20 cellular contexts compared by ENCODE assay signal in genomic region chr16:3650631-3651265, GRCh38. TPM values are rescaled to one million over a fixed set of nuclear protein-coding genes. Genes with fewer than 3 reads are reported as not detected.
DNase-seq lines count a peak whose midpoint lies in the region; ATAC-seq, FAIRE-seq and TF ChIP-seq lines count a peak whose summit lies in the region.
"Had no signal": no experiment of that assay in that cellular context is flagged by ENCODE, and none has a peak within 500 bp of the region (broad histone marks: within the 10 kb centered on the region; RNA-seq: fewer than 3 reads in every experiment).

No MANE protein-coding gene starts in this region.

- no peak overlapping the region for H3K9ac ChIP-seq in HepG2 (ENCODE audit: insufficient read depth, low read depth, low read length)
- H3K9ac ChIP-seq: GM23248 had no signal

- TF ChIP-seq RAD21 in HepG2 (CRISPR knock-in tag; IDR thresholded peaks at IDR 0.05): no peak

- H3K36me3 ChIP-seq in right lobe of liver (peaks cover 0 to 9% (median 0%) of the 10 kb centered on the region in 4 donors), HepG2 (replicated peaks in 1 of 2; ENCODE audit: control insufficient read depth in 1 of 2, insufficient read depth in 2 of 2, low read length in 2 of 2) (peaks cover 1 to 2% of the 10 kb centered on the region in 2 experiments; a peak in 2 of 5 replicates), bronchial epithelial cell (ENCODE audit: control insufficient read depth, insufficient read depth, low read length) (peaks cover 4% of the 10 kb centered on the region), brain microvascular endothelial cell (replicated peaks) (peaks cover 11% of the 10 kb centered on the region)

- H2AFZ ChIP-seq in HepG2 (ENCODE audit: low read length): no peak overlapping the region
- H2AFZ ChIP-seq: GM23248 had no signal

- H3K79me2 ChIP-seq in HepG2 (ENCODE audit: insufficient read depth, low read length): no peaks in the 10 kb centered on the region

- no peak for ATAC-seq in right lobe of liver
- ATAC-seq in HepG2: no peak
- ATAC-seq in foreskin keratinocyte: no peak
- ATAC-seq: activated naive CD4-positive, alpha-beta T cell treated with anti-CD3 and anti-CD28 coated beads, Interleukin-2, amount 50 U/mL, for 72 hours; CD8-positive, alpha-beta T cell; stimulated activated naive CD8-positive, alpha-beta T cell treated with anti-CD3 and anti-CD28 coated beads, Interleukin-15, amount 100 ng/mL, for 72 hours had no signal

- H3K4me3 Mint-ChIP-seq in nephron progenitor cell (no peak overlapping the region), type B pancreatic cell (no peak overlapping the region)
- H3K4me3 Mint-ChIP-seq: activated CD4-positive, alpha-beta T cell treated with anti-CD3 and anti-CD28 coated beads, Interleukin-2, amount 10 ng/mL, durations not matched to agents 24 days and 14 days; CD8-positive, alpha-beta T cell; stimulated activated naive CD8-positive, alpha-beta T cell treated with anti-CD3 and anti-CD28 coated beads, Interleukin-15, amount 100 ng/mL, for 72 hours had no signal

- TF ChIP-seq POLR2A in right lobe of liver (IDR thresholded peaks at IDR 0.05) (no peak), HepG2 (IDR thresholded peaks at IDR 0.05; ENCODE audit: insufficient read depth in 1 of 2, low read depth in 2 of 2, low read length in 2 of 2) (no peak)

- no peak for FAIRE-seq in HepG2 (lab: Jason Lieb, UNC)
- peak; percentile 18 for FAIRE-seq in bronchial epithelial cell (lab: Jason Lieb, UNC)
- FAIRE-seq: GM12891 had no signal

- peak in 2 of 3 donors; percentile 23 to 35 for DNase-seq in right lobe of liver
- DNase-seq in HepG2 (ENCODE audit: low spot score): no peak
- no peak for DNase-seq in bronchial epithelial cell (ENCODE audit: low read depth)
- DNase-seq in nephron progenitor cell: no peak
- peak; percentile 34 for DNase-seq in type B pancreatic cell (ENCODE audit: extremely low spot score, unreplicated experiment)
- no peak for DNase-seq in NCI-H526 treated with DMSO at 0.1 percent for 48 hours (lab: John Stamatoyannopoulos, UW)
- no peak for DNase-seq in brain microvascular endothelial cell
- DNase-seq in foreskin keratinocyte: no peak
- DNase-seq: activated CD4-positive, alpha-beta T cell treated with anti-CD3 and anti-CD28 coated beads, Interleukin-2, amount 10 ng/mL, durations not matched to agents 24 days and 14 days; DMS79; GM23248; NCI-H1417 treated with DMSO at 0.1 percent for 48 hours; NCI-H524 treated with DMSO at 0.1 percent for 48 hours; SHP77 treated with DMSO at 0.1 percent for 48 hours had no signal

- no peaks in the 10 kb centered on the region for H3K27me3 ChIP-seq in right lobe of liver
- no peaks in the 10 kb centered on the region for H3K27me3 ChIP-seq in HepG2 (ENCODE audit: control insufficient read depth in 1 of 2, insufficient read depth in 2 of 2, low read length in 2 of 2)
- no peaks in the 10 kb centered on the region for H3K27me3 ChIP-seq in bronchial epithelial cell (ENCODE audit: control insufficient read depth, insufficient read depth, low read length)
- no peaks in the 10 kb centered on the region for H3K27me3 ChIP-seq in brain microvascular endothelial cell (replicated peaks)
- H3K27me3 ChIP-seq in foreskin keratinocyte: no peaks in the 10 kb centered on the region
- H3K27me3 ChIP-seq: upper lobe of left lung had no signal

- H3K27ac ChIP-seq in right lobe of liver (no peak overlapping the region), HepG2 (ENCODE audit: extremely low read length, insufficient read depth, low read length) (no peak overlapping the region), brain microvascular endothelial cell (no peak overlapping the region), foreskin keratinocyte (no peak overlapping the region)
- H3K27ac ChIP-seq: GM23248, upper lobe of left lung had no signal

- WGBS in right lobe of liver (ENCODE audit: insufficient coverage, low coverage, low lambda C conversion rate, missing lambda C conversion rate): 80% methylated on average over 6 of the region's 13 CpGs
- WGBS in HepG2 (ENCODE audit: low lambda C conversion rate): 90% methylated on average over 13 of the region's 13 CpGs

- BruUV-seq in HepG2 (replicated peaks; lab: Mats Ljungman, UMichigan): no TSS peak

- H3K4me1 Mint-ChIP-seq in nephron progenitor cell (peaks cover 21% of the 10 kb centered on the region), type B pancreatic cell (ENCODE audit: unreplicated experiment) (peaks cover 23% of the 10 kb centered on the region)

- CTCF ChIA-PET in HepG2 (lab: Yijun Ruan, JAX; ENCODE audit: low intra/inter-chr PET ratio, low total read pairs): no interaction called here

- H3K27me3 Mint-ChIP-seq in nephron progenitor cell (ENCODE audit: low read depth, poor library complexity) (no peaks in the 10 kb centered on the region), type B pancreatic cell (no peaks in the 10 kb centered on the region)
- H3K27me3 Mint-ChIP-seq: activated CD4-positive, alpha-beta T cell treated with anti-CD3 and anti-CD28 coated beads, Interleukin-2, amount 10 ng/mL, durations not matched to agents 24 days and 14 days; IgD-negative memory B cell; stimulated activated naive CD8-positive, alpha-beta T cell treated with anti-CD3 and anti-CD28 coated beads, Interleukin-15, amount 100 ng/mL, for 72 hours had no signal

- H3K9me3 Mint-ChIP-seq in nephron progenitor cell: no peaks in the 10 kb centered on the region
- no peaks in the 10 kb centered on the region for H3K9me3 Mint-ChIP-seq in type B pancreatic cell
- H3K9me3 Mint-ChIP-seq: activated CD4-positive, alpha-beta T cell treated with anti-CD3 and anti-CD28 coated beads, Interleukin-2, amount 10 ng/mL, durations not matched to agents 24 days and 14 days; activated naive CD4-positive, alpha-beta T cell treated with anti-CD3 and anti-CD28 coated beads, Interleukin-2, amount 50 U/mL, for 72 hours; CD8-positive, alpha-beta T cell; IgD-negative memory B cell; stimulated activated naive CD8-positive, alpha-beta T cell treated with anti-CD3 and anti-CD28 coated beads, Interleukin-15, amount 100 ng/mL, for 72 hours had no signal

- intact Hi-C loops in right lobe of liver (cut with DNase I) (no loop called here), HepG2 (cut with micrococcal nuclease; ENCODE audit: unreplicated experiment) (no loop called here)

- peak overlapping the region; percentile 54 for H3K27ac Mint-ChIP-seq in nephron progenitor cell
- H3K27ac Mint-ChIP-seq in type B pancreatic cell: peak overlapping the region; percentile 13
- H3K27ac Mint-ChIP-seq: CD8-positive, alpha-beta T cell; IgD-negative memory B cell; stimulated activated naive CD8-positive, alpha-beta T cell treated with anti-CD3 and anti-CD28 coated beads, Interleukin-15, amount 100 ng/mL, for 72 hours had no signal

- no peak overlapping the region for H3K4me2 ChIP-seq in HepG2 (ENCODE audit: low read depth, low read length)

- no peaks in the 10 kb centered on the region for H4K20me1 ChIP-seq in HepG2 (ENCODE audit: insufficient read depth, low read length)

- POLR2A ChIA-PET in HepG2 (lab: Yijun Ruan, JAX): interaction anchor here (1.0 kb wide), 1 partner anchor 10 kb away, joined by 3 read pairs; no protein-coding TSS in a partner anchor

- peaks cover 0 to 7% (median 0%) of the 10 kb centered on the region in 4 donors for H3K4me1 ChIP-seq in right lobe of liver
- peaks cover 58% of the 10 kb centered on the region for H3K4me1 ChIP-seq in HepG2 (ENCODE audit: insufficient read depth, low read length)
- H3K4me1 ChIP-seq in foreskin keratinocyte: no peaks in the 10 kb centered on the region
- H3K4me1 ChIP-seq: upper lobe of left lung had no signal

- no peak for TF ChIP-seq EP300 in HepG2 (IDR thresholded peaks at IDR 0.05; ENCODE audit: low read depth in 2 of 2, low read length in 2 of 2)
- TF ChIP-seq EP300 in HepG2 (CRISPR knock-in tag; IDR thresholded peaks at IDR 0.05; ENCODE audit: borderline replicate concordance): no peak

- H3K36me3 Mint-ChIP-seq in nephron progenitor cell (ENCODE audit: low read depth) (peaks cover 47% of the 10 kb centered on the region), type B pancreatic cell (peaks cover 12% of the 10 kb centered on the region)
- H3K36me3 Mint-ChIP-seq: activated naive CD4-positive, alpha-beta T cell treated with anti-CD3 and anti-CD28 coated beads, Interleukin-2, amount 50 U/mL, for 72 hours; IgD-negative memory B cell had no signal

- in situ Hi-C loops in HepG2 (cut with HindIII; ENCODE audit: extremely low pct_ligation_motif_present, low pct_unique_long_range_greater_than_20kb) (no loop called here), brain microvascular endothelial cell (cut with HindIII; ENCODE audit: low pct_ligation_motif_present, low sequenced_read_pairs) (no loop called here)

- TF ChIP-seq CTCF in right lobe of liver (IDR thresholded peaks at IDR 0.05): no peak
- no peak for TF ChIP-seq CTCF in HepG2 (CRISPR knock-in tag; IDR thresholded peaks at IDR 0.05)
- no peak for TF ChIP-seq CTCF in bronchial epithelial cell (IDR thresholded peaks at IDR 0.05; ENCODE audit: insufficient read depth, low read length, severe bottlenecking)
- no peak for TF ChIP-seq CTCF in nephron progenitor cell (IDR thresholded peaks at IDR 0.05)
- TF ChIP-seq CTCF in type B pancreatic cell (conservative IDR thresholded peaks at IDR 0.05): no peak
- TF ChIP-seq CTCF in brain microvascular endothelial cell (IDR thresholded peaks at IDR 0.05; ENCODE audit: low read depth, low read length, missing control alignments): no peak
- TF ChIP-seq CTCF in foreskin keratinocyte (conservative IDR thresholded peaks at IDR 0.05): no peak

- H3K4me3 ChIP-seq in right lobe of liver (no peak overlapping the region), HepG2 (replicated peaks in 1 of 3; ENCODE audit: insufficient read depth in 1 of 3, low read depth in 2 of 3, low read length in 3 of 3) (no peak overlapping the region), bronchial epithelial cell (ENCODE audit: low read depth, low read length) (no peak overlapping the region), brain microvascular endothelial cell (ENCODE audit: low read depth, low read length) (no peak overlapping the region)
- H3K4me3 ChIP-seq: GM23248, upper lobe of left lung had no signal

- H3K9me3 ChIP-seq in right lobe of liver (no peaks in the 10 kb centered on the region), HepG2 (ENCODE audit: low read length) (no peaks in the 10 kb centered on the region)
- H3K9me3 ChIP-seq: upper lobe of left lung had no signal

RNA-seq across cellular contexts. Expression of gene DNASE1, which starts 3.7 kb away (rescaled TPM):
- total RNA-seq in right lobe of liver (1 to 10 TPM; 1.4 to 6.2 (median 3.1) TPM), HepG2 (2016; rRNA removed; fragmentation: Illumina TruSeq; extraction: Trizol) (3.7 and 7.1 TPM in 2 replicates), bronchial epithelial cell (6.8 and 12.3 TPM in 2 replicates), type B pancreatic cell (ENCODE audit: low replicate concordance) (35.7 and 44.8 TPM in 2 replicates), foreskin keratinocyte (5.4 and 5.6 TPM in 2 replicates)
- 9.5 and 9.7 TPM in 2 replicates for total RNA-seq in HepG2 (2016; cell fraction: cytosol; rRNA removed; fragmentation: Illumina TruSeq; extraction: Trizol; ENCODE audit: low read depth)
- total RNA-seq in HepG2 (2016; cell fraction: insoluble cytoplasmic fraction; rRNA removed; fragmentation: Illumina TruSeq; extraction: Trizol): 4.1 and 7.3 TPM in 2 replicates
- total RNA-seq in HepG2 (2016; cell fraction: membrane; rRNA removed; fragmentation: Illumina TruSeq; extraction: Trizol): 11.1 and 12.4 TPM in 2 replicates
- total RNA-seq in HepG2 (2016; cell fraction: nucleus; rRNA removed; fragmentation: Illumina TruSeq; extraction: Trizol): 11.8 and 13.6 TPM in 2 replicates
- polyA plus RNA-seq in HepG2 (2011; rRNA removed) (11.1 and 13.0 TPM in 2 replicates), foreskin keratinocyte (2.9 and 3.7 TPM in 2 replicates)
- 5.4 and 7.4 TPM in 2 replicates for polyA plus RNA-seq in HepG2 (2011; cell fraction: cytosol; rRNA removed)
- 37.1 and 37.7 TPM in 2 replicates for polyA plus RNA-seq in HepG2 (2011; cell fraction: nucleus; rRNA removed)
- 7.2 and 10.3 TPM in 2 replicates for polyA plus RNA-seq in HepG2 (2012)
- polyA plus RNA-seq in HepG2 (2016; cell fraction: cytosol; fragmentation: Illumina TruSeq; extraction: Trizol; ENCODE audit: low read depth): 10.1 and 11.6 TPM in 2 replicates
- polyA plus RNA-seq in HepG2 (2016; cell fraction: insoluble cytoplasmic fraction; fragmentation: Illumina TruSeq; extraction: Trizol; ENCODE audit: low read depth): 2.9 and 3.5 TPM in 2 replicates
- 9.6 and 10.1 TPM in 2 replicates for polyA plus RNA-seq in HepG2 (2016; cell fraction: membrane; fragmentation: Illumina TruSeq; extraction: Trizol; ENCODE audit: low read depth)
- polyA plus RNA-seq in HepG2 (2016; cell fraction: nucleus; fragmentation: Illumina TruSeq; extraction: Trizol; ENCODE audit: insufficient read depth, low read depth): 15.7 and 20.9 TPM in 2 replicates
- polyA minus RNA-seq in HepG2 (2011; rRNA and poly(A)+ RNA removed; ENCODE audit: low replicate concordance): 12.4 and 52.9 TPM in 2 replicates
- polyA minus RNA-seq in HepG2 (2011; cell fraction: cytosol; rRNA and poly(A)+ RNA removed): 3.9 and 4.6 TPM in 2 replicates
- 13.1 and 20.5 TPM in 2 replicates for polyA minus RNA-seq in HepG2 (2011; cell fraction: nucleus; rRNA and poly(A)+ RNA removed)

RNA-seq across cellular contexts. Expression of gene SLX4, which starts 39.3 kb away (rescaled TPM):
- total RNA-seq in right lobe of liver (1 to 10 TPM; 1.8 to 2.9 (median 2.2) TPM), HepG2 (2016; rRNA removed; fragmentation: Illumina TruSeq; extraction: Trizol) (2.5 and 3.6 TPM in 2 replicates), bronchial epithelial cell (1.3 and 2.4 TPM in 2 replicates), type B pancreatic cell (ENCODE audit: low replicate concordance) (7.3 and 13.3 TPM in 2 replicates), foreskin keratinocyte (7.4 and 7.6 TPM in 2 replicates)
- 0.97 and 1.0 TPM in 2 replicates for total RNA-seq in HepG2 (2016; cell fraction: cytosol; rRNA removed; fragmentation: Illumina TruSeq; extraction: Trizol; ENCODE audit: low read depth)
- total RNA-seq in HepG2 (2016; cell fraction: insoluble cytoplasmic fraction; rRNA removed; fragmentation: Illumina TruSeq; extraction: Trizol): 2.1 and 3.8 TPM in 2 replicates
- 1.3 and 1.6 TPM in 2 replicates for total RNA-seq in HepG2 (2016; cell fraction: membrane; rRNA removed; fragmentation: Illumina TruSeq; extraction: Trizol)
- 7.6 and 7.9 TPM in 2 replicates for total RNA-seq in HepG2 (2016; cell fraction: nucleus; rRNA removed; fragmentation: Illumina TruSeq; extraction: Trizol)
- polyA plus RNA-seq in HepG2 (2011; rRNA removed) (1.1 and 1.3 TPM in 2 replicates), foreskin keratinocyte (2.0 and 2.4 TPM in 2 replicates)
- polyA plus RNA-seq in HepG2 (2011; cell fraction: cytosol; rRNA removed): 0.40 and 0.46 TPM in 2 replicates
- polyA plus RNA-seq in HepG2 (2011; cell fraction: nucleus; rRNA removed): 5.4 and 5.9 TPM in 2 replicates
- 0.97 and 1.2 TPM in 2 replicates for polyA plus RNA-seq in HepG2 (2012)
- 0.16 and 0.18 TPM in 2 replicates for polyA plus RNA-seq in HepG2 (2016; cell fraction: cytosol; fragmentation: Illumina TruSeq; extraction: Trizol; ENCODE audit: low read depth)
- polyA plus RNA-seq in HepG2 (2016; cell fraction: insoluble cytoplasmic fraction; fragmentation: Illumina TruSeq; extraction: Trizol; ENCODE audit: low read depth): 1.1 and 1.7 TPM in 2 replicates
- polyA plus RNA-seq in HepG2 (2016; cell fraction: membrane; fragmentation: Illumina TruSeq; extraction: Trizol; ENCODE audit: low read depth): 0.21 and 0.31 TPM in 2 replicates
- polyA plus RNA-seq in HepG2 (2016; cell fraction: nucleus; fragmentation: Illumina TruSeq; extraction: Trizol; ENCODE audit: insufficient read depth, low read depth): 12.5 and 14.1 TPM in 2 replicates
- polyA minus RNA-seq in HepG2 (2011; rRNA and poly(A)+ RNA removed; ENCODE audit: low replicate concordance): 1.5 and 3.9 TPM in 2 replicates
- polyA minus RNA-seq in HepG2 (2011; cell fraction: cytosol; rRNA and poly(A)+ RNA removed): 0.89 and 1.1 TPM in 2 replicates
- polyA minus RNA-seq in HepG2 (2011; cell fraction: nucleus; rRNA and poly(A)+ RNA removed): 4.4 and 5.1 TPM in 2 replicates

Comparison
In these comparisons a context has a peak if more than half of its experiments do, and no peak if none do; other contexts are left out.
1. DNase-seq: peak in right lobe of liver (2 of 3) and type B pancreatic cell (single experiment); none in HepG2 (single experiment), bronchial epithelial cell (single experiment), nephron progenitor cell (single experiment), NCI-H526 treated with DMSO at 0.1 percent for 48 hours (single experiment), brain microvascular endothelial cell (single experiment) and foreskin keratinocyte (0 of 2).